10 cellular contexts compared by ENCODE assay signal in the genomic region with DNA sequence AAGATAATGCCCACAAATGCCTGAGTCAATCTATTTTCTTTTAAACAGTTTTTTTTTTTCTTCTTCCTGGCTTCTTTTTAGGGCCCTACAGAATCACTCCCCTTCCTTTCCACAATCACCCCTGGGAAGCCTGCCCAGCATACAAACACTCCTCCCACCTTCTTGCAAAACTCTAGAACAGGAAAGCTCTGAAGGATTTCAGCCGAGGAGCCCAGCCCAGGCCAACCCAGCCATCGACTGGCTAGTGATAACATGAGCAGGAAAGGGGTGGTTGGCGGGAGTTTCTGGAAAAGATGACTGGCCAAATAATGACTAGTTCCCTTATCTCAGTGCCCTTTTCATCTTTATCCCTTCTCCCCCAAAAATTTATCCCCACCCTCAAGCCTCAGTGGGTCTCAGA.
DNase-seq lines count a peak whose midpoint lies in the region; ATAC-seq, FAIRE-seq and TF ChIP-seq lines count a peak whose summit lies in the region.
"Had no signal": no experiment of that assay in that cellular context is flagged by ENCODE, and none has a peak within 500 bp of the region (broad histone marks: within the 10 kb centered on the region; RNA-seq: fewer than 3 reads in every experiment).

No MANE protein-coding gene starts in this region.

- H3K36me3 ChIP-seq in liver (ENCODE audit: control insufficient read depth in 4 of 4, insufficient read depth in 3 of 4, low read depth in 1 of 4, low read length in 3 of 4) (no peaks in the 10 kb centered on the region), HepG2 (replicated peaks in 1 of 2; ENCODE audit: control insufficient read depth in 1 of 2, insufficient read depth in 2 of 2, low read length in 2 of 2) (no peaks in the 10 kb centered on the region), esophagus muscularis mucosa (no peaks in the 10 kb centered on the region), muscle layer of duodenum (ENCODE audit: control insufficient read depth in 1 of 2, insufficient read depth in 2 of 2, low read length in 2 of 2) (no peaks in the 10 kb centered on the region)

- no TSS peak for BruUV-seq in HepG2 (replicated peaks; lab: Mats Ljungman, UMichigan)

- no peak overlapping the region for H3K27ac Mint-ChIP-seq in activated CD8-positive, alpha-beta memory T cell treated with anti-CD3 and anti-CD28 coated beads, Interleukin-2, amount 10 ng/mL, durations not matched to agents 7 days and 5 days
- H3K27ac Mint-ChIP-seq: stimulated activated naive CD8-positive, alpha-beta T cell treated with anti-CD3 and anti-CD28 coated beads, Interleukin-15, Interleukin-2, amounts not matched to agents 100 ng/mL and 50 ng/mL, for 24 hours had no signal

- no peak overlapping the region for H3K27ac ChIP-seq in liver (ENCODE audit: low read depth in 1 of 2, low read length in 2 of 2)
- no peak overlapping the region for H3K27ac ChIP-seq in HepG2 (ENCODE audit: extremely low read length, insufficient read depth, low read length)
- peak overlapping the region; percentile 23 to 54 (median 40) for H3K27ac ChIP-seq in esophagus muscularis mucosa (replicated peaks in 1 of 4)
- peak overlapping the region; percentile 61 for H3K27ac ChIP-seq in muscle layer of duodenum (ENCODE audit: low read length)

- TF ChIP-seq EP300 in HepG2 (IDR thresholded peaks at IDR 0.05; ENCODE audit: low read depth in 2 of 2, low read length in 2 of 2) (no peak), HepG2 (CRISPR knock-in tag; IDR thresholded peaks at IDR 0.05; ENCODE audit: borderline replicate concordance) (no peak), esophagus muscularis mucosa (IDR thresholded peaks at IDR 0.05) (no peak)

- no peaks in the 10 kb centered on the region for H3K4me1 Mint-ChIP-seq in activated CD8-positive, alpha-beta memory T cell treated with anti-CD3 and anti-CD28 coated beads, Interleukin-2, amount 10 ng/mL, durations not matched to agents 7 days and 5 days

- H3K27me3 Mint-ChIP-seq in activated CD8-positive, alpha-beta memory T cell treated with anti-CD3 and anti-CD28 coated beads, Interleukin-2, amount 10 ng/mL, durations not matched to agents 7 days and 5 days, result no peaks in the 10 kb centered on the region
- H3K27me3 Mint-ChIP-seq: stimulated activated naive CD8-positive, alpha-beta T cell treated with anti-CD3 and anti-CD28 coated beads, Interleukin-15, Interleukin-2, amounts not matched to agents 100 ng/mL and 50 ng/mL, for 24 hours had no signal

- CTCF ChIA-PET in HepG2 (lab: Yijun Ruan, JAX; ENCODE audit: low intra/inter-chr PET ratio, low total read pairs), result no interaction called here
- CTCF ChIA-PET in activated CD8-positive, alpha-beta memory T cell treated with anti-CD3 and anti-CD28 coated beads, Interleukin-2, amount 10 ng/mL, durations not matched to agents 7 days and 5 days (lab: Charles Lee), result no interaction called here

- H3K9ac ChIP-seq in liver (ENCODE audit: low read depth in 1 of 2, low read length in 2 of 2) (no peak overlapping the region), HepG2 (ENCODE audit: insufficient read depth, low read depth, low read length) (no peak overlapping the region)

- POLR2A ChIA-PET in HepG2 (lab: Yijun Ruan, JAX), result no interaction called here

- peaks cover 8% of the 10 kb centered on the region for H3K36me3 Mint-ChIP-seq in activated CD8-positive, alpha-beta memory T cell treated with anti-CD3 and anti-CD28 coated beads, Interleukin-2, amount 10 ng/mL, durations not matched to agents 7 days and 5 days

- intact Hi-C loops in HepG2 (cut with micrococcal nuclease; ENCODE audit: unreplicated experiment) (no loop called here), esophagus muscularis mucosa (cut with DNase I) (loop anchor here (5.0 kb wide), 1 partner anchor 40 kb away; no protein-coding TSS in a partner anchor)

- no peak overlapping the region for H3K4me3 ChIP-seq in liver (ENCODE audit: low read depth in 1 of 3, low read length in 3 of 3)
- no peak overlapping the region for H3K4me3 ChIP-seq in HepG2 (replicated peaks in 1 of 3; ENCODE audit: insufficient read depth in 1 of 3, low read depth in 2 of 3, low read length in 3 of 3)
- H3K4me3 ChIP-seq in esophagus muscularis mucosa, result no peak overlapping the region
- no peak overlapping the region for H3K4me3 ChIP-seq in muscle layer of duodenum (ENCODE audit: low read depth in 1 of 2, low read length in 2 of 2)

- H3K9me3 ChIP-seq in liver (ENCODE audit: control insufficient read depth in 4 of 4, low read length in 3 of 4) (no peaks in the 10 kb centered on the region), HepG2 (ENCODE audit: low read length) (no peaks in the 10 kb centered on the region), esophagus muscularis mucosa (no peaks in the 10 kb centered on the region), muscle layer of duodenum (ENCODE audit: control insufficient read depth in 1 of 2, low read length in 2 of 2) (no peaks in the 10 kb centered on the region)

- no peaks in the 10 kb centered on the region for H3K9me3 Mint-ChIP-seq in activated CD8-positive, alpha-beta memory T cell treated with anti-CD3 and anti-CD28 coated beads, Interleukin-2, amount 10 ng/mL, durations not matched to agents 7 days and 5 days (ENCODE audit: low read depth)
- H3K9me3 Mint-ChIP-seq: stimulated activated naive CD8-positive, alpha-beta T cell treated with anti-CD3 and anti-CD28 coated beads, Interleukin-15, Interleukin-2, amounts not matched to agents 100 ng/mL and 50 ng/mL, for 24 hours had no signal

- H3K4me1 ChIP-seq in liver (ENCODE audit: control insufficient read depth in 4 of 4, insufficient read depth in 4 of 4, low read length in 3 of 4) (peaks cover 0 to 15% (median 7%) of the 10 kb centered on the region in 4 donors), HepG2 (ENCODE audit: insufficient read depth, low read length) (peaks cover 18% of the 10 kb centered on the region), esophagus muscularis mucosa (peaks cover 15 to 30% (median 19%) of the 10 kb centered on the region in 4 donors), muscle layer of duodenum (ENCODE audit: control insufficient read depth in 1 of 2, insufficient read depth in 2 of 2, low read length in 2 of 2) (peaks cover 5 to 15% of the 10 kb centered on the region in 2 donors)

- TF ChIP-seq CTCF in liver (IDR thresholded peaks at IDR 0.05; ENCODE audit: low read depth, low read length, missing input control), result no peak
- TF ChIP-seq CTCF in HepG2 (CRISPR knock-in tag; IDR thresholded peaks at IDR 0.05), result no peak
- TF ChIP-seq CTCF in esophagus muscularis mucosa (IDR thresholded peaks at IDR 0.05), result no peak

- no peaks in the 10 kb centered on the region for H4K20me1 ChIP-seq in HepG2 (ENCODE audit: insufficient read depth, low read length)

- TF ChIP-seq RAD21 in liver (IDR thresholded peaks at IDR 0.05), result peak; percentile 50 to 56
- no peak for TF ChIP-seq RAD21 in HepG2 (CRISPR knock-in tag; IDR thresholded peaks at IDR 0.05)

- 15% methylated on average over 3 of the region's 3 CpGs for WGBS in liver
- WGBS in HepG2 (ENCODE audit: low lambda C conversion rate), result 85% methylated on average over 3 of the region's 3 CpGs
- 26% methylated on average over 3 of the region's 3 CpGs for whole genome bisulfite sequencing in esophagus muscularis mucosa

- TF ChIP-seq POLR2A in HepG2 (IDR thresholded peaks at IDR 0.05; ENCODE audit: insufficient read depth in 1 of 2, low read depth in 2 of 2, low read length in 2 of 2), result no peak
- TF ChIP-seq POLR2A in esophagus muscularis mucosa (IDR thresholded peaks at IDR 0.05; ENCODE audit: low read depth), result no peak

- no peaks in the 10 kb centered on the region for H3K27me3 ChIP-seq in liver (ENCODE audit: control insufficient read depth in 4 of 4, insufficient read depth in 4 of 4, low read length in 3 of 4)
- no peaks in the 10 kb centered on the region for H3K27me3 ChIP-seq in HepG2 (ENCODE audit: control insufficient read depth in 1 of 2, insufficient read depth in 2 of 2, low read length in 2 of 2)
- no peaks in the 10 kb centered on the region for H3K27me3 ChIP-seq in esophagus muscularis mucosa
- H3K27me3 ChIP-seq in muscle layer of duodenum (ENCODE audit: low read depth, low read length), result no peaks in the 10 kb centered on the region

- no peaks in the 10 kb centered on the region for H3K79me2 ChIP-seq in HepG2 (ENCODE audit: insufficient read depth, low read length)

- H3K4me2 ChIP-seq in HepG2 (ENCODE audit: low read depth, low read length), result no peak overlapping the region

- FAIRE-seq in HepG2 (lab: Jason Lieb, UNC), result no peak
- FAIRE-seq: A204.1 had no signal

- H2AFZ ChIP-seq in HepG2 (ENCODE audit: low read length), result no peak overlapping the region

- H3K4me3 Mint-ChIP-seq in activated CD8-positive, alpha-beta memory T cell treated with anti-CD3 and anti-CD28 coated beads, Interleukin-2, amount 10 ng/mL, durations not matched to agents 7 days and 5 days, result no peak overlapping the region
- H3K4me3 Mint-ChIP-seq: stimulated activated naive CD8-positive, alpha-beta T cell treated with anti-CD3 and anti-CD28 coated beads, Interleukin-15, Interleukin-2, amounts not matched to agents 100 ng/mL and 50 ng/mL, for 24 hours had no signal

- in situ Hi-C loops in HepG2 (cut with HindIII; ENCODE audit: extremely low pct_ligation_motif_present, low pct_unique_long_range_greater_than_20kb), result no loop called here

- DNase-seq in HepG2 (ENCODE audit: low spot score) (no peak), esophagus muscularis mucosa (ENCODE audit: extremely low spot score) (peak; percentile 91), inferior parietal cortex (ENCODE audit: extremely low spot score) (no peak), NCI-H2196 treated with DMSO at 0.1 percent for 48 hours (lab: John Stamatoyannopoulos, UW; ENCODE audit: unreplicated experiment) (no peak)
- DNase-seq in activated CD8-positive, alpha-beta memory T cell treated with anti-CD3 and anti-CD28 coated beads, Interleukin-2, amount 10 ng/mL, durations not matched to agents 7 days and 5 days, result no peak

- no peak for ATAC-seq in HepG2
- ATAC-seq in GM18861 (IDR thresholded peaks at IDR 0.05; ENCODE audit: unreplicated experiment), result no peak
- no peak for ATAC-seq in activated CD8-positive, alpha-beta memory T cell treated with anti-CD3 and anti-CD28 coated beads, Interleukin-2, amount 10 ng/mL, durations not matched to agents 7 days and 5 days

TF ChIP-seq in liver, 16 proteins besides CTCF, POLR2A, EP300 and RAD21 (continues in another document):
- TF ChIP-seq, protein P1, sequence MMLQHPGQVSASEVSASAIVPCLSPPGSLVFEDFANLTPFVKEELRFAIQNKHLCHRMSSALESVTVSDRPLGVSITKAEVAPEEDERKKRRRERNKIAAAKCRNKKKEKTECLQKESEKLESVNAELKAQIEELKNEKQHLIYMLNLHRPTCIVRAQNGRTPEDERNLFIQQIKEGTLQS (IDR thresholded peaks at IDR 0.05), result no peak
- TF ChIP-seq GABPA (IDR thresholded peaks at IDR 0.05 in 1 of 2, conservative IDR thresholded peaks at IDR 0.05 in 1 of 2), result no peak
- TF ChIP-seq FOXA2 (IDR thresholded peaks at IDR 0.05), result no peak

TF ChIP-seq in HepG2, 621 proteins besides CTCF, POLR2A, EP300 and RAD21:
- TF ChIP-seq KDM3A (CRISPR knock-in tag; IDR thresholded peaks at IDR 0.05; ENCODE audit: low read depth), result no peak

Comparison
In these comparisons a context has a peak if more than half of its experiments do, and no peak if none do; other contexts are left out.
1. H3K27ac ChIP-seq: peak in esophagus muscularis mucosa (4 of 4) and muscle layer of duodenum (single experiment); none in liver (0 of 2) and HepG2 (single experiment).